8 cellular contexts compared by ENCODE assay signal in genomic region chr12:122020795-122021192, GRCh38. TPM values are rescaled to one million over a fixed set of nuclear protein-coding genes. Genes with fewer than 3 reads are reported as not detected.
A peak's percentile ranks its signal among the peaks of the same experiment; 100 is the strongest.
DNase-seq lines count a peak whose midpoint lies in the region; ATAC-seq and TF ChIP-seq lines count a peak whose summit lies in the region.

No MANE protein-coding gene starts in this region.

- H3K4me3 ChIP-seq in GM12864 (ENCODE audit: low read depth, low read length) (peak overlapping the region; percentile 72), Peyer's patch (peak overlapping the region in 3 of 4 donors; percentile 61 to 72 (median 71)), epithelial cell of proximal tubule (ENCODE audit: low read depth, low read length) (peak overlapping the region; percentile 70), trophoblast cell (ENCODE audit: low read depth, low read length) (no peak overlapping the region), thyroid gland (replicated peaks in 1 of 3) (no peak overlapping the region)

- H4K8ac ChIP-seq in trophoblast cell (ENCODE audit: low read depth, low read length) = no peak overlapping the region

- H2AFZ ChIP-seq in trophoblast cell (ENCODE audit: insufficient read depth, low read length, poor library complexity) = no peak overlapping the region

- H4K91ac ChIP-seq in trophoblast cell (ENCODE audit: low read depth, low read length) = no peak overlapping the region

- H3K27ac ChIP-seq in Peyer's patch = no peak overlapping the region
- no peak overlapping the region for H3K27ac ChIP-seq in trophoblast cell (ENCODE audit: low read depth, low read length)
- H3K27ac ChIP-seq in thyroid gland = peak overlapping the region in 1 of 3 donors; percentile 92

- peaks cover 9% of the 10 kb centered on the region for H3K79me1 ChIP-seq in trophoblast cell (ENCODE audit: low read length)

- peaks cover 8% of the 10 kb centered on the region for H3K79me2 ChIP-seq in trophoblast cell (ENCODE audit: control insufficient read depth, insufficient read depth, low read length, poor library complexity)

- no peak overlapping the region for H2BK120ac ChIP-seq in trophoblast cell (ENCODE audit: insufficient read depth, low read length, poor library complexity)

- H3K4me2 ChIP-seq in trophoblast cell (ENCODE audit: low read length) = peak overlapping the region; percentile 99

- ATAC-seq in GM19455 (IDR thresholded peaks at IDR 0.05; ENCODE audit: unreplicated experiment) (no peak), HG03432 (IDR thresholded peaks at IDR 0.05; ENCODE audit: unreplicated experiment) (no peak)
- ATAC-seq in activated CD4-positive, CD25-positive, alpha-beta regulatory T cell treated with anti-CD3 and anti-CD28 coated beads, Interleukin-2, amount 50 U/mL, for 24 hours = no peak

- H3K4me1 ChIP-seq in Peyer's patch = peaks cover 0 to 24% (median 2%) of the 10 kb centered on the region in 4 donors
- peaks cover 7 to 8% of the 10 kb centered on the region in 2 experiments for H3K4me1 ChIP-seq in trophoblast cell (ENCODE audit: control insufficient read depth in 1 of 2, insufficient read depth in 2 of 2, low read length in 2 of 2)
- peaks cover 15 to 24% of the 10 kb centered on the region in 2 donors for H3K4me1 ChIP-seq in thyroid gland

- H2BK5ac ChIP-seq in trophoblast cell (ENCODE audit: low read depth, low read length, poor library complexity) = no peak overlapping the region

- H3K4ac ChIP-seq in trophoblast cell (ENCODE audit: low read depth, low read length) = no peak overlapping the region

- no CpG with 5 or more reads among the region's 16 CpGs for WGBS in trophoblast cell (ENCODE audit: extremely low coverage, insufficient coverage, insufficient read length)
- 41 to 60% methylated on average over 8 to 16 of the region's 16 CpGs for WGBS in thyroid gland, 2 donors

- H3K9ac ChIP-seq in trophoblast cell (ENCODE audit: low read length) = no peak overlapping the region

- TF ChIP-seq CTCF in GM12864 (IDR thresholded peaks at IDR 0.05; ENCODE audit: low read depth, low read length, missing control alignments) (no peak), Peyer's patch (IDR thresholded peaks at IDR 0.05) (no peak), epithelial cell of proximal tubule (conservative IDR thresholded peaks at IDR 0.05; ENCODE audit: low read depth, low read length) (no peak), thyroid gland (IDR thresholded peaks at IDR 0.05) (no peak)

- intact Hi-C loops in thyroid gland (cut with DNase I) = loop anchor here (10.0 kb wide), 1 partner anchor 86 kb away; no protein-coding TSS in a partner anchor

- no peak overlapping the region for H3K14ac ChIP-seq in trophoblast cell (ENCODE audit: low read length)

- no peak overlapping the region for H2AK5ac ChIP-seq in trophoblast cell (ENCODE audit: low read length)

- TF ChIP-seq POLR2A in Peyer's patch (IDR thresholded peaks at IDR 0.05) = no peak
- no peak for TF ChIP-seq POLR2A in thyroid gland (IDR thresholded peaks at IDR 0.05)

- H2BK12ac ChIP-seq in trophoblast cell (ENCODE audit: low read length) = no peak overlapping the region

- H3K9me3 ChIP-seq in Peyer's patch = no peaks in the 10 kb centered on the region
- peaks cover 3% of the 10 kb centered on the region for H3K9me3 ChIP-seq in trophoblast cell (ENCODE audit: insufficient read depth, low read depth, low read length)
- H3K9me3 ChIP-seq in thyroid gland = no peaks in the 10 kb centered on the region

- no peaks in the 10 kb centered on the region for H3K27me3 ChIP-seq in Peyer's patch
- peaks cover 6% of the 10 kb centered on the region for H3K27me3 ChIP-seq in trophoblast cell (ENCODE audit: insufficient read depth, low read length)
- no peaks in the 10 kb centered on the region for H3K27me3 ChIP-seq in thyroid gland

- H3K18ac ChIP-seq in trophoblast cell (ENCODE audit: low read length) = no peak overlapping the region

- DNase-seq in GM12864 (ENCODE audit: low read depth) (no peak), Peyer's patch (no peak), epithelial cell of proximal tubule (ENCODE audit: low read depth) (no peak), trophoblast cell (no peak), thyroid gland (no peak)

- no peak overlapping the region for H4K12ac ChIP-seq in trophoblast cell (ENCODE audit: low read depth, low read length)

- no peak overlapping the region for H3K23ac ChIP-seq in trophoblast cell (ENCODE audit: low read length)

- H3K36me3 ChIP-seq in Peyer's patch (no peaks in the 10 kb centered on the region), trophoblast cell (ENCODE audit: control insufficient read depth in 1 of 2, insufficient read depth in 2 of 2, low read length in 2 of 2) (no peaks in the 10 kb centered on the region), thyroid gland (no peaks in the 10 kb centered on the region)

RNA-seq across cellular contexts. Expression of gene BCL7A, which starts 0.9 kb away (rescaled TPM):
- 10 to 100 TPM in 1 of 4 donors, 1 to 10 TPM in 3; 3.3 to 23.9 (median 4.4) TPM for total RNA-seq in Peyer's patch
- 12.4 and 15.3 TPM in 2 replicates for total RNA-seq in epithelial cell of proximal tubule
- polyA plus RNA-seq in trophoblast cell (2013) = 5.1 and 5.2 TPM in 2 replicates
- 10 to 100 TPM; 18.3 to 27.2 (median 22.7) TPM for total RNA-seq in thyroid gland

RNA-seq across cellular contexts. Expression of gene MLXIP, which starts 57.8 kb away (rescaled TPM):
- total RNA-seq in Peyer's patch (100 to 1,000 TPM in 2 of 4 donors, 10 to 100 TPM in 2; 41.5 to 157 (median 98.3) TPM), epithelial cell of proximal tubule (17.5 and 18.5 TPM in 2 replicates), thyroid gland (10 to 100 TPM; 34.0 to 70.1 (median 46.2) TPM)
- polyA plus RNA-seq in trophoblast cell (2013) = 28.9 and 29.4 TPM in 2 replicates

Comparison
In these comparisons a context has a peak if more than half of its experiments do, and no peak if none do; other contexts are left out.
1. H3K4me3 ChIP-seq: peak in GM12864 (single experiment), Peyer's patch (3 of 4) and epithelial cell of proximal tubule (single experiment); none in trophoblast cell (single experiment) and thyroid gland (0 of 3).